ENCODE assay signal across 10 cellular contexts in genomic region chr6:7166410-7167293, GRCh38. TPM values are rescaled to one million over a fixed set of nuclear protein-coding genes. Genes with fewer than 3 reads are reported as not detected.
A peak's percentile ranks its signal among the peaks of the same experiment; 100 is the strongest.
DNase-seq lines count a peak whose midpoint lies in the region; ATAC-seq and TF ChIP-seq lines count a peak whose summit lies in the region.
"Had no signal": no experiment of that assay in that cellular context is flagged by ENCODE, and none has a peak within 500 bp of the region (broad histone marks: within the 10 kb centered on the region; RNA-seq: fewer than 3 reads in every experiment).

No MANE protein-coding gene starts in this region.

- no peaks in the 10 kb centered on the region for H3K27me3 ChIP-seq in BLaER1 treated with 17β-estradiol and CSF1 and Interleukin-3, amounts not matched to agents 10 nM and 100 nM
- no peaks in the 10 kb centered on the region for H3K27me3 ChIP-seq in endodermal cell (ENCODE audit: control insufficient read depth, insufficient read depth, low read length, poor library complexity, severe bottlenecking)
- H3K27me3 ChIP-seq in naive thymus-derived CD4-positive, alpha-beta T cell (ENCODE audit: control insufficient read depth in 2 of 2, insufficient read depth in 2 of 2, low read length in 2 of 2) = no peaks in the 10 kb centered on the region
- H3K27me3 ChIP-seq: dorsolateral prefrontal cortex had no signal

- H3K4me1 Mint-ChIP-seq in endodermal cell = peaks cover 86% of the 10 kb centered on the region
- peaks cover 15 to 91% (median 73%) of the 10 kb centered on the region in 7 donors for H3K4me1 Mint-ChIP-seq in naive thymus-derived CD4-positive, alpha-beta T cell

- H3K27ac Mint-ChIP-seq in endodermal cell = peak overlapping the region; percentile 77
- H3K27ac Mint-ChIP-seq in naive thymus-derived CD4-positive, alpha-beta T cell = peak overlapping the region in 1 of 9 donors; percentile 41

- peak; percentile 71 for ATAC-seq in naive thymus-derived CD4-positive, alpha-beta T cell
- ATAC-seq in HG03039 (IDR thresholded peaks at IDR 0.05; ENCODE audit: unreplicated experiment) = no peak
- ATAC-seq in HG02884 (IDR thresholded peaks at IDR 0.05; ENCODE audit: unreplicated experiment) = no peak

- H3K9me3 Mint-ChIP-seq in endodermal cell = no peaks in the 10 kb centered on the region
- H3K9me3 Mint-ChIP-seq in naive thymus-derived CD4-positive, alpha-beta T cell = no peaks in the 10 kb centered on the region

- POLR2A ChIA-PET in naive thymus-derived CD4-positive, alpha-beta T cell (lab: Charles Lee) = interaction anchor here (1.4 kb wide), 1 partner anchor 11 kb away, joined by 4 read pairs; no protein-coding TSS in a partner anchor

- no peak overlapping the region for H3K4me3 ChIP-seq in BLaER1 treated with 17β-estradiol and CSF1 and Interleukin-3, amounts not matched to agents 10 nM and 100 nM
- H3K4me3 ChIP-seq in endodermal cell (ENCODE audit: low read length) = no peak overlapping the region
- no peak overlapping the region for H3K4me3 ChIP-seq in naive thymus-derived CD4-positive, alpha-beta T cell (ENCODE audit: low read length)
- H3K4me3 ChIP-seq: dorsolateral prefrontal cortex had no signal

- no peak for TF ChIP-seq CTCF in endodermal cell (conservative IDR thresholded peaks at IDR 0.05)

- H3K36me3 Mint-ChIP-seq in endodermal cell (ENCODE audit: low read depth) = peaks cover 11% of the 10 kb centered on the region
- H3K36me3 Mint-ChIP-seq in naive thymus-derived CD4-positive, alpha-beta T cell = peaks cover 0 to 13% (median 3%) of the 10 kb centered on the region in 5 donors

- intact Hi-C loops in naive thymus-derived CD4-positive, alpha-beta T cell (cut with micrococcal nuclease) = no loop called here

- H3K4me2 ChIP-seq in BLaER1 treated with 17β-estradiol and CSF1 and Interleukin-3, amounts not matched to agents 10 nM and 100 nM = peak overlapping the region; percentile 67 to 89 (median 85)

- H3K4me3 Mint-ChIP-seq in endodermal cell = peak overlapping the region; percentile 40
- H3K4me3 Mint-ChIP-seq in naive thymus-derived CD4-positive, alpha-beta T cell = no peak overlapping the region

- 83 to 88% methylated on average over 15 to 19 of the region's 19 CpGs for WGBS in endodermal cell (ENCODE audit: insufficient coverage in 1 of 2, insufficient read length in 1 of 2), 2 experiments

- H4K20me1 ChIP-seq in BLaER1 treated with 17β-estradiol and CSF1 and Interleukin-3, amounts not matched to agents 10 nM and 100 nM = peaks cover 66 to 100% (median 100%) of the 10 kb centered on the region in 11 experiments

- DNase-seq in NOMO-1 (lab: John Stamatoyannopoulos, UW; ENCODE audit: unreplicated experiment in 2 of 2) = peak; percentile 70 to 86
- DNase-seq in endodermal cell = peak; percentile 56
- DNase-seq in naive thymus-derived CD4-positive, alpha-beta T cell = no peak
- no peak for DNase-seq in SK-N-DZ (ENCODE audit: low spot score)
- DNase-seq in midbrain (lab: John Stamatoyannopoulos, UW) = no peak
- DNase-seq: dorsolateral prefrontal cortex, RPMI8226 had no signal

- CTCF ChIA-PET in naive thymus-derived CD4-positive, alpha-beta T cell (lab: Charles Lee) = interaction anchor here (0.6 kb wide), 1 partner anchor 61 kb away, joined by 3 read pairs; no protein-coding TSS in a partner anchor

- H3K27me3 Mint-ChIP-seq in endodermal cell (ENCODE audit: insufficient read depth) = no peaks in the 10 kb centered on the region
- no peaks in the 10 kb centered on the region for H3K27me3 Mint-ChIP-seq in naive thymus-derived CD4-positive, alpha-beta T cell

- H3K4me1 ChIP-seq in BLaER1 treated with 17β-estradiol and CSF1 and Interleukin-3, amounts not matched to agents 10 nM and 100 nM = peaks cover 99 to 100% (median 100%) of the 10 kb centered on the region in 10 experiments
- peaks cover 46% of the 10 kb centered on the region for H3K4me1 ChIP-seq in endodermal cell (ENCODE audit: control insufficient read depth, insufficient read depth, low read length)
- peaks cover 0 to 16% of the 10 kb centered on the region in 2 donors for H3K4me1 ChIP-seq in naive thymus-derived CD4-positive, alpha-beta T cell (ENCODE audit: control insufficient read depth in 2 of 2, insufficient read depth in 2 of 2, low read length in 2 of 2)

- peak overlapping the region in 9 of 11 experiments; percentile 1 to 59 (median 35); a peak in 11 of 22 replicates for H3K27ac ChIP-seq in BLaER1 treated with 17β-estradiol and CSF1 and Interleukin-3, amounts not matched to agents 10 nM and 100 nM
- H3K27ac ChIP-seq in endodermal cell (ENCODE audit: low read depth, low read length) = no peak overlapping the region
- no peak overlapping the region for H3K27ac ChIP-seq in naive thymus-derived CD4-positive, alpha-beta T cell (ENCODE audit: low read depth, low read length)
- H3K27ac ChIP-seq: dorsolateral prefrontal cortex had no signal

- H3K36me3 ChIP-seq in BLaER1 treated with 17β-estradiol and CSF1 and Interleukin-3, amounts not matched to agents 10 nM and 100 nM = peaks cover 3 to 63% (median 15%) of the 10 kb centered on the region in 11 experiments; a peak in 16 of 22 replicates
- H3K36me3 ChIP-seq in endodermal cell (ENCODE audit: control insufficient read depth, insufficient read depth, low read length) = peaks cover 5% of the 10 kb centered on the region
- H3K36me3 ChIP-seq in naive thymus-derived CD4-positive, alpha-beta T cell (ENCODE audit: control insufficient read depth in 2 of 3, insufficient read depth in 3 of 3, low read length in 3 of 3) = no peaks in the 10 kb centered on the region

- no peaks in the 10 kb centered on the region for H3K9me3 ChIP-seq in BLaER1 treated with 17β-estradiol and CSF1 and Interleukin-3, amounts not matched to agents 10 nM and 100 nM (replicated peaks in 1 of 11)
- no peaks in the 10 kb centered on the region for H3K9me3 ChIP-seq in endodermal cell (ENCODE audit: control insufficient read depth, low read length)
- no peaks in the 10 kb centered on the region for H3K9me3 ChIP-seq in naive thymus-derived CD4-positive, alpha-beta T cell (ENCODE audit: control insufficient read depth in 2 of 3, low read length in 3 of 3)

- H3K9ac ChIP-seq in BLaER1 treated with 17β-estradiol and CSF1 and Interleukin-3, amounts not matched to agents 10 nM and 100 nM = no peak overlapping the region; a peak in 1 of 22 replicates
- no peak overlapping the region for H3K9ac ChIP-seq in endodermal cell (ENCODE audit: extremely low read depth, low read length, poor library complexity, severe bottlenecking)

RNA-seq across cellular contexts. Expression of gene RREB1, which starts 58.9 kb away (rescaled TPM):
- total RNA-seq in endodermal cell = 10 to 100 TPM; 51.2 to 64.3 TPM
- 13.7 TPM for polyA plus RNA-seq in endodermal cell (2013, experiment 1 of 2)
- polyA plus RNA-seq in endodermal cell (2013, experiment 2 of 2) = 15.6 TPM
- 10 to 100 TPM; 28.3 to 56.7 (median 51.6) TPM for total RNA-seq in naive thymus-derived CD4-positive, alpha-beta T cell
- polyA plus RNA-seq in naive thymus-derived CD4-positive, alpha-beta T cell = 10 to 100 TPM in 1 of 2 donors, 1 to 10 TPM in 1; 4.2 to 10.0 TPM
- polyA plus RNA-seq in SK-N-DZ (2014; cell fraction: cytosol; rRNA removed) = 0.13 TPM in 1 of 2 replicates, not detected in the other
- not detected in 2 replicates for polyA plus RNA-seq in SK-N-DZ (2014; cell fraction: nucleus; rRNA removed)

Comparison
In these comparisons a context has a peak if more than half of its experiments do, and no peak if none do; other contexts are left out.
1. H3K27ac ChIP-seq: peak in BLaER1 treated with 17β-estradiol and CSF1 and Interleukin-3, amounts not matched to agents 10 nM and 100 nM (9 of 11); none in endodermal cell (single experiment) and naive thymus-derived CD4-positive, alpha-beta T cell (single experiment).
2. DNase-seq: peak in NOMO-1 (2 of 2) and endodermal cell (single experiment); none in naive thymus-derived CD4-positive, alpha-beta T cell (0 of 9), SK-N-DZ (single experiment) and midbrain (single experiment).